Comparison of ENCODE assay signal across 8 cellular contexts in genomic region chr1:201408176-201408814, GRCh38. TPM values are rescaled to one million over a fixed set of nuclear protein-coding genes. Genes with fewer than 3 reads are reported as not detected.
A peak's percentile ranks its signal among the peaks of the same experiment; 100 is the strongest.
DNase-seq lines count a peak whose midpoint lies in the region; ATAC-seq, FAIRE-seq and TF ChIP-seq lines count a peak whose summit lies in the region.

No MANE protein-coding gene starts in this region.

- H3K27me3 ChIP-seq in WERI-Rb-1 (ENCODE audit: insufficient read depth, low read depth, severe bottlenecking) (no peaks in the 10 kb centered on the region), bronchial epithelial cell (ENCODE audit: control insufficient read depth, insufficient read depth, low read length) (no peaks in the 10 kb centered on the region)

- H3K27ac ChIP-seq in WERI-Rb-1: no peak overlapping the region

- DNase-seq in AG08395 (ENCODE audit: low spot score) (peak; percentile 88), GM19239 (ENCODE audit: insufficient read length, low spot score) (peak; percentile 88), NCI-H2107 treated with DMSO at 0.1 percent for 48 hours (lab: John Stamatoyannopoulos, UW; ENCODE audit: unreplicated experiment) (peak; percentile 81), WERI-Rb-1 (peak; percentile 98), bronchial epithelial cell (ENCODE audit: low read depth) (peak; percentile 63), islet precursor cell (peak; percentile 91)
- DNase-seq in stimulated activated CD4-positive, alpha-beta T cell treated with anti-CD3 and anti-CD28 coated beads, Interleukin-1b, Interleukin-23, amount 100 ng/mL, for 24 hours (ENCODE audit: low read depth in 4 of 4, low spot score in 1 of 4): peak; percentile 44 to 66 (median 56)

- peak; percentile 100 for TF ChIP-seq CTCF in WERI-Rb-1 (IDR thresholded peaks at IDR 0.05; ENCODE audit: low read depth, low read length)
- peak; percentile 99 for TF ChIP-seq CTCF in bronchial epithelial cell (IDR thresholded peaks at IDR 0.05; ENCODE audit: insufficient read depth, low read length, severe bottlenecking)

- no peak overlapping the region for H3K4me3 ChIP-seq in WERI-Rb-1 (ENCODE audit: low read depth, low read length)
- H3K4me3 ChIP-seq in bronchial epithelial cell (ENCODE audit: low read depth, low read length): no peak overlapping the region

- H3K36me3 ChIP-seq in WERI-Rb-1: no peaks in the 10 kb centered on the region
- no peaks in the 10 kb centered on the region for H3K36me3 ChIP-seq in bronchial epithelial cell (ENCODE audit: control insufficient read depth, insufficient read depth, low read length)

- no peak for ATAC-seq in HG02870 (IDR thresholded peaks at IDR 0.05; ENCODE audit: unreplicated experiment)

- no peaks in the 10 kb centered on the region for H3K9me3 ChIP-seq in WERI-Rb-1 (ENCODE audit: severe bottlenecking)

- peak; percentile 70 for FAIRE-seq in GM19239 (lab: Jason Lieb, UNC)
- FAIRE-seq in bronchial epithelial cell (lab: Jason Lieb, UNC): no peak

RNA-seq across cellular contexts. Expression of gene LAD1, which starts 9.2 kb away (rescaled TPM):
- 156 and 220 TPM in 2 replicates for total RNA-seq in bronchial epithelial cell

RNA-seq across cellular contexts. Expression of gene TNNI1, which starts 13.2 kb away (rescaled TPM):
- under 0.01 TPM in 1 of 2 replicates, not detected in the other for total RNA-seq in bronchial epithelial cell

RNA-seq across cellular contexts. Expression of gene TNNT2, which starts 30.8 kb away (rescaled TPM):
- 0.26 and 2.0 TPM in 2 replicates for total RNA-seq in bronchial epithelial cell
